ENCODE assay signal across 16 cellular contexts in the genomic region with DNA sequence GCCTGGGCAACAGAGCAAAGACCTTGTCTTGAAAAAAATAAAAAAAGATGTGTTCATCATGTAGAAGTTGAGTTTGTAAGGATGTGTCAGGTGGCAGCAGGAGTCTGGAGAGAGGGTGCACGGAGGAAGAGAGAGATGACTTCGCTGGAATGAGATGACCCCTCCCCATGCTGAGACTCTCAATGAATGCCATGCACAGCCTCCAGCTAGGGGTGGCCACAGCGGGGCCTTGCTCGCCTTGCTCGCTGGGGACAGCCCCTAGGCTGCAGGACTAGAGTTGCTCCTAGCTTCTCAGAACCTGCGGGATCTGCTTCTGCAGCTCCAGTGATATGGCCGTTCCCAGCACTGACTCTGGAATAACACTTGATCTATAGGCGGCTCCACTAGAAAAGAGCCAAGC. TPM values are rescaled to one million over a fixed set of nuclear protein-coding genes. Genes with fewer than 3 reads are reported as not detected.
A peak's percentile ranks its signal among the peaks of the same experiment; 100 is the strongest.
DNase-seq lines count a peak whose midpoint lies in the region; ATAC-seq and TF ChIP-seq lines count a peak whose summit lies in the region.
"Had no signal": no experiment of that assay in that cellular context is flagged by ENCODE, and none has a peak within 500 bp of the region (broad histone marks: within the 10 kb centered on the region; RNA-seq: fewer than 3 reads in every experiment).

No MANE protein-coding gene starts in this region.

- POLR2A ChIA-PET in WTC11 (lab: Charles Lee): no interaction called here

- H3K36me3 Mint-ChIP-seq in activated naive CD8-positive, alpha-beta T cell treated with anti-CD3 and anti-CD28 coated beads for 36 hours: no peaks in the 10 kb centered on the region
- no peaks in the 10 kb centered on the region for H3K36me3 Mint-ChIP-seq in activated naive CD8-positive, alpha-beta T cell treated with anti-CD3 and anti-CD28 coated beads, Interleukin-2, amount 50 U/mL, for 24 hours (ENCODE audit: low read depth)
- H3K36me3 Mint-ChIP-seq in WTC11 (no peaks in the 10 kb centered on the region), mesothelial cell of epicardium (no peaks in the 10 kb centered on the region)

- peaks cover 25% of the 10 kb centered on the region for H3K27me3 Mint-ChIP-seq in activated naive CD8-positive, alpha-beta T cell treated with anti-CD3 and anti-CD28 coated beads for 36 hours
- H3K27me3 Mint-ChIP-seq in activated naive CD8-positive, alpha-beta T cell treated with anti-CD3 and anti-CD28 coated beads, Interleukin-2, amount 50 U/mL, for 24 hours: peaks cover 7% of the 10 kb centered on the region
- H3K27me3 Mint-ChIP-seq in WTC11 (ENCODE audit: low read depth) (no peaks in the 10 kb centered on the region), mesothelial cell of epicardium (ENCODE audit: low read depth) (no peaks in the 10 kb centered on the region)

- ATAC-seq in activated naive CD8-positive, alpha-beta T cell treated with anti-CD3 and anti-CD28 coated beads, Interleukin-2, amount 50 U/mL, for 24 hours: no peak
- ATAC-seq in WTC11 (0 out of 2 replicates have a peak, but pooled peaks have one; percentile 14), left lobe of liver (no peak)

- no peak overlapping the region for H3K27ac Mint-ChIP-seq in activated naive CD8-positive, alpha-beta T cell treated with anti-CD3 and anti-CD28 coated beads for 36 hours
- H3K27ac Mint-ChIP-seq in activated naive CD8-positive, alpha-beta T cell treated with anti-CD3 and anti-CD28 coated beads, Interleukin-2, amount 50 U/mL, for 24 hours: no peak overlapping the region
- H3K27ac Mint-ChIP-seq in WTC11 (no peak overlapping the region), mesothelial cell of epicardium (no peak overlapping the region)

- CTCF ChIA-PET in WTC11 (lab: Charles Lee): interaction anchor here (1.0 to 2.7 kb wide), 6 partner anchors 11 to 348 kb away, joined by 3 to 10 read pairs (median 4); no protein-coding TSS in a partner anchor

- no peak for DNase-seq in activated naive CD8-positive, alpha-beta T cell treated with anti-CD3 and anti-CD28 coated beads for 36 hours
- DNase-seq in activated naive CD8-positive, alpha-beta T cell treated with anti-CD3 and anti-CD28 coated beads, Interleukin-2, amount 50 U/mL, for 24 hours: no peak
- DNase-seq in WTC11 (ENCODE audit: low spot score): no peak
- peak; percentile 28 for DNase-seq in left lobe of liver (ENCODE audit: low spot score)
- peak; percentile 35 for DNase-seq in ureter (ENCODE audit: low spot score)
- DNase-seq in retina: no peak
- DNase-seq in mesothelial cell of epicardium (ENCODE audit: low spot score in 2 of 2, unreplicated experiment in 2 of 2): no peak
- DNase-seq: C1 segment of cervical spinal cord, GF-D8, GOT3, KBM-7, NCI-H1048, NCI-H1436 treated with DMSO at 0.1 percent for 48 hours, NCI-H2029 treated with DMSO at 0.1 percent for 48 hours, NCI-H510A treated with DMSO at 0.1 percent for 48 hours, SHP77 had no signal

- peaks cover 6% of the 10 kb centered on the region for H3K4me1 Mint-ChIP-seq in activated naive CD8-positive, alpha-beta T cell treated with anti-CD3 and anti-CD28 coated beads for 36 hours
- peaks cover 9% of the 10 kb centered on the region for H3K4me1 Mint-ChIP-seq in activated naive CD8-positive, alpha-beta T cell treated with anti-CD3 and anti-CD28 coated beads, Interleukin-2, amount 50 U/mL, for 24 hours
- H3K4me1 Mint-ChIP-seq in WTC11 (peaks cover 18% of the 10 kb centered on the region), mesothelial cell of epicardium (peaks cover 21% of the 10 kb centered on the region)

- no peak for TF ChIP-seq CTCF in WTC11 (IDR thresholded peaks at IDR 0.05)
- TF ChIP-seq CTCF in mesothelial cell of epicardium (IDR thresholded peaks at IDR 0.05; ENCODE audit: unreplicated experiment): no peak

- H3K9me3 Mint-ChIP-seq in activated naive CD8-positive, alpha-beta T cell treated with anti-CD3 and anti-CD28 coated beads for 36 hours: no peaks in the 10 kb centered on the region
- no peaks in the 10 kb centered on the region for H3K9me3 Mint-ChIP-seq in activated naive CD8-positive, alpha-beta T cell treated with anti-CD3 and anti-CD28 coated beads, Interleukin-2, amount 50 U/mL, for 24 hours
- H3K9me3 Mint-ChIP-seq in WTC11: no peaks in the 10 kb centered on the region
- no peaks in the 10 kb centered on the region for H3K9me3 Mint-ChIP-seq in mesothelial cell of epicardium

- H3K4me3 Mint-ChIP-seq in activated naive CD8-positive, alpha-beta T cell treated with anti-CD3 and anti-CD28 coated beads for 36 hours: peak overlapping the region; percentile 29
- H3K4me3 Mint-ChIP-seq in activated naive CD8-positive, alpha-beta T cell treated with anti-CD3 and anti-CD28 coated beads, Interleukin-2, amount 50 U/mL, for 24 hours: no peak overlapping the region
- H3K4me3 Mint-ChIP-seq in WTC11: no peak overlapping the region
- no peak overlapping the region for H3K4me3 Mint-ChIP-seq in mesothelial cell of epicardium

TF ChIP-seq in WTC11, 78 proteins besides CTCF, POLR2A, EP300 and RAD21:
- no peak for TF ChIP-seq TEAD1 (CRISPR knock-in tag; IDR thresholded peaks at IDR 0.05)
- no peak for TF ChIP-seq NR1H2 (CRISPR knock-in tag; IDR thresholded peaks at IDR 0.05)
- TF ChIP-seq ATF2 (CRISPR knock-in tag; IDR thresholded peaks at IDR 0.05; ENCODE audit: borderline replicate concordance, low read depth): no peak

RNA-seq across cellular contexts. Expression of gene C2CD2, which starts 6.6 kb away (rescaled TPM):
- total RNA-seq in activated naive CD8-positive, alpha-beta T cell treated with anti-CD3 and anti-CD28 coated beads for 36 hours: 1 to 10 TPM; 6.3 to 7.6 TPM
- total RNA-seq in WTC11 (2021) (11.2 to 14.9 TPM (median 14.1 TPM) in 3 replicates), left lobe of liver (10.5 TPM), ureter (66.4 TPM), mesothelial cell of epicardium (29.7 to 31.6 TPM (median 31.1 TPM) in 3 replicates)

RNA-seq across cellular contexts. Expression of gene ZBTB21, which starts 49.8 kb away (rescaled TPM):
- total RNA-seq in activated naive CD8-positive, alpha-beta T cell treated with anti-CD3 and anti-CD28 coated beads for 36 hours: 10 to 100 TPM; 29.6 to 29.7 TPM
- 13.8 to 14.2 TPM (median 14.2 TPM) in 3 replicates for total RNA-seq in WTC11 (2021)
- total RNA-seq in left lobe of liver: 4.2 TPM
- total RNA-seq in ureter: 24.5 TPM
- total RNA-seq in mesothelial cell of epicardium: 15.5 to 17.7 TPM (median 17.4 TPM) in 3 replicates

Comparison
In these comparisons a context has a peak if more than half of its experiments do, and no peak if none do; other contexts are left out.
1. DNase-seq: peak in left lobe of liver (single experiment) and ureter (single experiment); none in activated naive CD8-positive, alpha-beta T cell treated with anti-CD3 and anti-CD28 coated beads for 36 hours (single experiment), activated naive CD8-positive, alpha-beta T cell treated with anti-CD3 and anti-CD28 coated beads, Interleukin-2, amount 50 U/mL, for 24 hours (single experiment), WTC11 (single experiment), retina (single experiment) and mesothelial cell of epicardium (0 of 2).